In genomic region chr3:99885085-99885484, GRCh38 we compare ENCODE assay signal across 16 cellular contexts.
DNase-seq lines count a peak whose midpoint lies in the region; ATAC-seq and TF ChIP-seq lines count a peak whose summit lies in the region.
"Had no signal": no experiment of that assay in that cellular context is flagged by ENCODE, and none has a peak within 500 bp of the region (broad histone marks: within the 10 kb centered on the region; RNA-seq: fewer than 3 reads in every experiment).

No MANE protein-coding gene starts in this region.

- H3K36me3 Mint-ChIP-seq in T-helper 2 cell treated with Interferon-gamma antibody and Interleukin-4, amounts not matched to agents 5 μg/mL and 100 μg/mL, for 36 hours (ENCODE audit: low read depth): peaks cover 10% of the 10 kb centered on the region
- peaks cover 0 to 5% (median 0%) of the 10 kb centered on the region in 3 donors for H3K36me3 Mint-ChIP-seq in immature natural killer cell

- TF ChIP-seq CTCF in left ventricle myocardium inferior (IDR thresholded peaks at IDR 0.05; ENCODE audit: borderline replicate concordance) (no peak), gastrocnemius medialis (IDR thresholded peaks at IDR 0.05 in 4 of 5, conservative IDR thresholded peaks at IDR 0.05 in 1 of 5) (no peak)

- peak overlapping the region; percentile 63 for H3K4me3 Mint-ChIP-seq in T-helper 2 cell treated with Interferon-gamma antibody and Interleukin-4, amounts not matched to agents 5 μg/mL and 100 μg/mL, for 36 hours
- peak overlapping the region in 3 of 5 donors; percentile 19 to 56 (median 28) for H3K4me3 Mint-ChIP-seq in immature natural killer cell

- H3K36me3 ChIP-seq in left ventricle myocardium inferior: no peaks in the 10 kb centered on the region
- H3K36me3 ChIP-seq in gastrocnemius medialis: no peaks in the 10 kb centered on the region
- H3K36me3 ChIP-seq: BE2C, HAP-1 had no signal

- H3K9me3 Mint-ChIP-seq in T-helper 2 cell treated with Interferon-gamma antibody and Interleukin-4, amounts not matched to agents 5 μg/mL and 100 μg/mL, for 36 hours: peaks cover 7% of the 10 kb centered on the region
- no peaks in the 10 kb centered on the region for H3K9me3 Mint-ChIP-seq in immature natural killer cell

- H3K9me3 ChIP-seq in left ventricle myocardium inferior (replicated peaks) (no peaks in the 10 kb centered on the region), gastrocnemius medialis (no peaks in the 10 kb centered on the region)
- H3K9me3 ChIP-seq: BE2C, HAP-1 had no signal

- H3K27ac Mint-ChIP-seq in T-helper 2 cell treated with Interferon-gamma antibody and Interleukin-4, amounts not matched to agents 5 μg/mL and 100 μg/mL, for 36 hours: peak overlapping the region; percentile 71
- H3K27ac Mint-ChIP-seq in immature natural killer cell: no peak overlapping the region

- no peaks in the 10 kb centered on the region for H3K27me3 Mint-ChIP-seq in T-helper 2 cell treated with Interferon-gamma antibody and Interleukin-4, amounts not matched to agents 5 μg/mL and 100 μg/mL, for 36 hours (ENCODE audit: low read depth)
- no peaks in the 10 kb centered on the region for H3K27me3 Mint-ChIP-seq in immature natural killer cell (ENCODE audit: low read depth in 3 of 3)
- H3K27me3 Mint-ChIP-seq: CD4-positive, alpha-beta memory T cell had no signal

- H3K27ac ChIP-seq in left ventricle myocardium inferior (replicated peaks): peak overlapping the region; percentile 91
- peak overlapping the region in 3 of 4 donors; percentile 2 to 93 (median 93) for H3K27ac ChIP-seq in gastrocnemius medialis
- H3K27ac ChIP-seq: C4-2B had no signal

- no peak for TF ChIP-seq POLR2A in gastrocnemius medialis (IDR thresholded peaks at IDR 0.05)

- no peak for DNase-seq in left ventricle myocardium inferior
- no peak for DNase-seq in Right ventricle myocardium superior
- DNase-seq in T-helper 2 cell treated with Interferon-gamma antibody and Interleukin-4, amounts not matched to agents 5 μg/mL and 100 μg/mL, for 36 hours (ENCODE audit: low spot score): no peak
- DNase-seq in immature natural killer cell: no peak
- no peak for DNase-seq in gastrocnemius medialis
- no peak for DNase-seq in COLO668 (lab: John Stamatoyannopoulos, UW; ENCODE audit: unreplicated experiment)
- DNase-seq: BE2C, COR-L47, DMS153, DND-41, GDM1, GOT3 had no signal

- intact Hi-C loops in left ventricle myocardium inferior (cut with micrococcal nuclease): no loop called here
- intact Hi-C loops in Right ventricle myocardium superior (cut with DNase I): no loop called here
- intact Hi-C loops in gastrocnemius medialis (cut with DNase I; ENCODE audit: low total_unique reads): no loop called here

- H3K4me3 ChIP-seq in left ventricle myocardium inferior (no peak overlapping the region), gastrocnemius medialis (no peak overlapping the region)
- H3K4me3 ChIP-seq: HAP-1 had no signal

- no peak for ATAC-seq in Right ventricle myocardium superior (ENCODE audit: poor library complexity)
- no peak for ATAC-seq in gastrocnemius medialis
- ATAC-seq in HG03159 (IDR thresholded peaks at IDR 0.05; ENCODE audit: unreplicated experiment): no peak

- in situ Hi-C loops in gastrocnemius medialis (cut with MboI; ENCODE audit: low sequenced_read_pairs in 4 of 4): no loop called here

- H3K4me1 ChIP-seq in left ventricle myocardium inferior: peaks cover 47% of the 10 kb centered on the region
- H3K4me1 ChIP-seq in gastrocnemius medialis: peaks cover 15 to 47% of the 10 kb centered on the region in 2 donors
- H3K4me1 ChIP-seq: HAP-1 had no signal

- H3K4me1 Mint-ChIP-seq in T-helper 2 cell treated with Interferon-gamma antibody and Interleukin-4, amounts not matched to agents 5 μg/mL and 100 μg/mL, for 36 hours (ENCODE audit: low read depth): peaks cover 34% of the 10 kb centered on the region
- H3K4me1 Mint-ChIP-seq in immature natural killer cell: peaks cover 16 to 21% of the 10 kb centered on the region in 2 donors

- H3K27me3 ChIP-seq in left ventricle myocardium inferior (ENCODE audit: low read depth): no peaks in the 10 kb centered on the region
- H3K27me3 ChIP-seq in gastrocnemius medialis: no peaks in the 10 kb centered on the region
- H3K27me3 ChIP-seq: BE2C had no signal
